In the genomic region with DNA sequence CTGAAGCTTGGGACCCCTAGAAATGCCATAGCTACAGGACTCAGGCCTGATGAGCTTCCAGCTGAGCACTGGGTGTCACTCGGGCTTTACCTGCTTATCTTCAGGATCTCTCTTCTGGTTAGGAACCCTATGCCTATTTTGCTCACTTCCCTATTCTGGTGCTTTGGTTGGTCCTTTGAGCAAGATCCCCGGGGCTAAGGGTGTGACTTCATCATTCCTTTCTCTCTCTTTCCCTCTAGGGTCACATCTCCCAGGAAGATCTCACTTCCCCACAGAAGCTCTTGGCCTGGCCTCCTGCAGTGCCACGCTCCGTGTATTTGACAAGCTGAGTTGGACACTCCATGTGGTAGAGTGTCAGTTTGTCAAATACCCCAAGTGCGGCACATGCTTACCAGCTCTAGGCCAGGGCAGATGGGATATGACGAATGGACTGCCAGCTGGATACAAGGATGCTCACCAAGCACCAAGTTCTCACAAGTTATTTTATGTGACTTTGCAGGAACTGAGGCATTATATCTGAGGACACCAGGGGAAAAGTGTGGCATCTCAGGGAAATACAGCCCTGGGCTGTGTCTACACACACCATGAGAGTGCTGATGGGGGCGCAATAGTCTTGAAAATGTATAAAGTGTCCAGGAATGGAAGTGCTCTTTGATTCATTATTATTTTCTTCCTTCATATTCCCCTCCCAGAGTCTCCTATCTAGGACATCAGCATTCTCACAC, we compare ENCODE assay signal across 20 cellular contexts. TPM values are rescaled to one million over a fixed set of nuclear protein-coding genes. Genes with fewer than 3 reads are reported as not detected.
DNase-seq lines count a peak whose midpoint lies in the region; ATAC-seq, FAIRE-seq and TF ChIP-seq lines count a peak whose summit lies in the region.
"Had no signal": no experiment of that assay in that cellular context is flagged by ENCODE, and none has a peak within 500 bp of the region (broad histone marks: within the 10 kb centered on the region; RNA-seq: fewer than 3 reads in every experiment).

No MANE protein-coding gene starts in this region.

- CTCF ChIA-PET in K562 (lab: Yijun Ruan, JAX; ENCODE audit: low intra/inter-chr PET ratio): interaction anchor here (0.6 to 1.0 kb wide), 3 partner anchors 55 to 710 kb away, joined by 4 read pairs; no protein-coding TSS in a partner anchor

- peaks cover 0 to 5% (median 0%) of the 10 kb centered on the region in 3 donors for H3K27me3 Mint-ChIP-seq in CD14-positive monocyte (ENCODE audit: low read depth in 3 of 3)

- H3K4me3 Mint-ChIP-seq in CD14-positive monocyte: peak overlapping the region; percentile 83 to 95
- H3K4me3 Mint-ChIP-seq: mesothelial cell of epicardium had no signal

- in situ Hi-C loops in K562 (cut with MboI) (no loop called here), gastrocnemius medialis (cut with MboI; ENCODE audit: low sequenced_read_pairs in 4 of 4) (no loop called here)

- ATAC-seq in GM18502 (IDR thresholded peaks at IDR 0.05; ENCODE audit: poor library complexity, unreplicated experiment) (peak; percentile 32), K562 (no peak), gastrocnemius medialis (no peak)

- H3K36me3 ChIP-seq in K562 (ENCODE audit: control insufficient read depth, insufficient read depth, low read length) (peaks cover 51% of the 10 kb centered on the region), gastrocnemius medialis (no peaks in the 10 kb centered on the region), suprapubic skin (no peaks in the 10 kb centered on the region), right atrium auricular region (no peaks in the 10 kb centered on the region)
- H3K36me3 ChIP-seq: ovary had no signal

- H3K27ac Mint-ChIP-seq in CD14-positive monocyte: peak overlapping the region; percentile 81 to 98 (median 87)
- H3K27ac Mint-ChIP-seq: mesothelial cell of epicardium had no signal

- H4K20me1 ChIP-seq in K562 (replicated peaks; ENCODE audit: control insufficient read depth, insufficient read depth, low read length): no peaks in the 10 kb centered on the region

- TF ChIP-seq CTCF in CD14-positive monocyte (IDR thresholded peaks at IDR 0.05) (no peak), K562 (IDR thresholded peaks at IDR 0.05 in 2 of 3, conservative IDR thresholded peaks at IDR 0.05 in 1 of 3; ENCODE audit: insufficient read depth in 2 of 3, low read depth in 1 of 3, low read length in 3 of 3) (peak in 2 of 3 experiments; percentile 31 to 45; a peak in 2 of 6 replicates), gastrocnemius medialis (IDR thresholded peaks at IDR 0.05 in 4 of 5, conservative IDR thresholded peaks at IDR 0.05 in 1 of 5) (no peak), suprapubic skin (IDR thresholded peaks at IDR 0.05) (no peak), right atrium auricular region (IDR thresholded peaks at IDR 0.05) (no peak)

- H3K9me1 ChIP-seq in K562 (ENCODE audit: control insufficient read depth, insufficient read depth, low read length): no peaks in the 10 kb centered on the region

- H2AFZ ChIP-seq in K562 (ENCODE audit: low read depth, low read length): no peak overlapping the region

- H3K27ac ChIP-seq in K562 (ENCODE audit: extremely low read depth, low read depth, low read length) (peak overlapping the region; percentile 96), gastrocnemius medialis (no peak overlapping the region), suprapubic skin (no peak overlapping the region), right atrium auricular region (no peak overlapping the region)
- H3K27ac ChIP-seq: coronary artery, ovary had no signal

- POLR2A ChIA-PET in K562 (lab: Yijun Ruan, JAX): interaction anchor here (0.7 to 8.6 kb wide), 9 partner anchors 9 to 355 kb away, joined by 3 to 49 read pairs (median 5); a partner anchor contains a TSS

- no peak for DNase-seq in CD14-positive monocyte (ENCODE audit: low spot score)
- DNase-seq in SIG-M5 (lab: John Stamatoyannopoulos, UW): peak; percentile 3
- DNase-seq in K562 (ENCODE audit: extremely low read depth in 1 of 4, low spot score in 3 of 4): peak in 2 of 4 experiments; percentile 23 to 58
- no peak for DNase-seq in activated CD4-positive, CD25-positive, alpha-beta regulatory T cell (lab: John Stamatoyannopoulos, UW)
- no peak for DNase-seq in gastrocnemius medialis
- DNase-seq in suprapubic skin (ENCODE audit: low spot score in 2 of 2): no peak
- no peak for DNase-seq in right atrium auricular region (ENCODE audit: low spot score)
- DNase-seq: activated gamma-delta T cell treated with Interleukin-2 at 50 U/mL for 16 hours; islet precursor cell; Karpas-422; NCI-H2029; NCI-H526; ovary; stimulated activated naive CD4-positive, alpha-beta T cell treated with Interleukin-2 at 50 U/mL for 16 hours; T1000 had no signal

- FAIRE-seq in K562 (lab: Jason Lieb, UNC): no peak

- peak overlapping the region; percentile 85 to 88; a peak in 3 of 4 replicates for H3K9ac ChIP-seq in K562 (ENCODE audit: insufficient read depth in 1 of 2, low read depth in 2 of 2, low read length in 2 of 2)

- H3K9me3 ChIP-seq in K562 (replicated peaks; ENCODE audit: control insufficient read depth, insufficient read depth, low read depth, low read length) (no peaks in the 10 kb centered on the region), gastrocnemius medialis (no peaks in the 10 kb centered on the region), suprapubic skin (no peaks in the 10 kb centered on the region), right atrium auricular region (no peaks in the 10 kb centered on the region)
- H3K9me3 ChIP-seq: ovary had no signal

- intact Hi-C loops in CD14-positive monocyte (cut with micrococcal nuclease): loop anchor here in 1 of 2 donors (5.0 to 10.0 kb wide), 2 partner anchors 34 to 324 kb away; no protein-coding TSS in a partner anchor
- intact Hi-C loops in K562 (cut with micrococcal nuclease): loop anchor here (5.0 kb wide), 1 partner anchor 144 kb away; a partner anchor contains a TSS
- intact Hi-C loops in gastrocnemius medialis (cut with DNase I; ENCODE audit: low total_unique reads): no loop called here

- TF ChIP-seq POLR2A in K562 (conservative IDR thresholded peaks at IDR 0.05) (peak; percentile 66), gastrocnemius medialis (IDR thresholded peaks at IDR 0.05) (no peak), suprapubic skin (IDR thresholded peaks at IDR 0.05) (no peak)

- TF ChIP-seq EP300 in K562 (IDR thresholded peaks at IDR 0.05; ENCODE audit: low read length): no peak
- no peak for TF ChIP-seq EP300 in suprapubic skin (IDR thresholded peaks at IDR 0.05)

- 15% methylated on average over 6 of the region's 7 CpGs for WGBS in K562 (ENCODE audit: insufficient coverage, low coverage, missing lambda C conversion rate)
- 69% methylated on average over 7 of the region's 7 CpGs for WGBS in suprapubic skin

- H3K4me3 ChIP-seq in K562 (peak overlapping the region; percentile 55), gastrocnemius medialis (no peak overlapping the region), suprapubic skin (no peak overlapping the region), right atrium auricular region (no peak overlapping the region)
- H3K4me3 ChIP-seq: ovary had no signal

- peaks cover 0 to 3% (median 0%) of the 10 kb centered on the region in 7 donors for H3K9me3 Mint-ChIP-seq in CD14-positive monocyte

- H3K4me1 ChIP-seq in K562 (replicated peaks in 1 of 2; ENCODE audit: control insufficient read depth in 2 of 2, insufficient read depth in 2 of 2, low read length in 2 of 2): peaks cover 13 to 64% of the 10 kb centered on the region in 2 experiments
- no peaks in the 10 kb centered on the region for H3K4me1 ChIP-seq in gastrocnemius medialis
- H3K4me1 ChIP-seq in suprapubic skin: no peaks in the 10 kb centered on the region
- H3K4me1 ChIP-seq in right atrium auricular region: no peaks in the 10 kb centered on the region

- peaks cover 72% of the 10 kb centered on the region for H3K79me2 ChIP-seq in K562 (ENCODE audit: control insufficient read depth, insufficient read depth, low read length)

- H3K4me1 Mint-ChIP-seq in CD14-positive monocyte: peaks cover 57% of the 10 kb centered on the region

- H3K4me2 ChIP-seq in K562 (ENCODE audit: insufficient read depth, low read length): peak overlapping the region; percentile 94

- peaks cover 31 to 46% of the 10 kb centered on the region in 2 donors for H3K36me3 Mint-ChIP-seq in CD14-positive monocyte
- H3K36me3 Mint-ChIP-seq: mesothelial cell of epicardium had no signal

- BruUV-seq in K562 (replicated peaks; lab: Mats Ljungman, UMichigan): no TSS peak

- no peak; a peak in 2 of 4 replicates for TF ChIP-seq RAD21 in K562 (CRISPR knock-in tag; conservative IDR thresholded peaks at IDR 0.05 in 1 of 2, IDR thresholded peaks at IDR 0.05 in 1 of 2)

- H3K27me3 ChIP-seq in K562 (ENCODE audit: control insufficient read depth in 2 of 2, insufficient read depth in 2 of 2, low read length in 2 of 2): no peaks in the 10 kb centered on the region
- H3K27me3 ChIP-seq in gastrocnemius medialis: no peaks in the 10 kb centered on the region
- no peaks in the 10 kb centered on the region for H3K27me3 ChIP-seq in suprapubic skin
- no peaks in the 10 kb centered on the region for H3K27me3 ChIP-seq in right atrium auricular region
- H3K27me3 ChIP-seq: ovary had no signal

TF ChIP-seq in K562, 482 proteins besides CTCF, POLR2A, EP300 and RAD21 (continues in another document):
- peak; percentile 69 for TF ChIP-seq ATF7 (IDR thresholded peaks at IDR 0.05)
- peak; percentile 55; the same call in 1 of the 2 replicates for TF ChIP-seq POLR2AphosphoS5 (IDR thresholded peaks at IDR 0.05; ENCODE audit: control insufficient read depth, insufficient read depth, low read depth, low read length)

RNA-seq across cellular contexts. Expression of a gene that starts 21.1 kb away (rescaled TPM):
- polyA plus RNA-seq in CD14-positive monocyte (10 to 100 TPM; 10.2 to 56.8 TPM), K562 (2011; rRNA removed) (0.22 and 0.58 TPM in 2 replicates), K562 (2014; fragmentation: Illumina TruSeq; extraction: Trizol) (0.43 and 0.46 TPM in 2 replicates), K562 (2014; fragmentation: Nextera tagmentation; extraction: Ambion mirVana) (1 to 10 TPM in 1 of 2 experiments, under 1 TPM in 1; 0.91 to 1.6 TPM), K562 (2014; rRNA removed) (0.12 and 0.61 TPM in 2 replicates)
- total RNA-seq in K562 (2011; cell fraction: chromatin; rRNA removed; ENCODE audit: low replicate concordance): not detected in 2 replicates
- total RNA-seq in K562 (2011; cell fraction: nucleolus; rRNA removed): 0.17 TPM in 1 of 2 replicates, not detected in the other
- 0.37 TPM in 1 of 2 replicates, not detected in the other for total RNA-seq in K562 (2011; cell fraction: nucleoplasm; rRNA removed)
- total RNA-seq in K562 (2014; rRNA removed) (not detected in 2 replicates), K562 (2014; rRNA removed; fragmentation: Illumina TruSeq; extraction: Trizol) (0.22 and 0.29 TPM in 2 replicates), K562 (2015; rRNA removed; fragmentation: Illumina TruSeq; extraction: Trizol) (0.23 and 0.33 TPM in 2 replicates), K562 (2021) (0.47 and 0.49 TPM in 2 replicates), gastrocnemius medialis (10 to 100 TPM; 17.8 to 39.1 (median 28.4) TPM), suprapubic skin (10 to 100 TPM in 3 of 4 donors, 1 to 10 TPM in 1; 8.7 to 20.4 (median 14.7) TPM), right atrium auricular region (10 to 100 TPM; 28.0 to 71.6 TPM)
- 0.52 and 1.0 TPM in 2 replicates for polyA plus RNA-seq in K562 (2011; cell fraction: cytosol; rRNA removed)
- 0.48 and 1.2 TPM in 2 replicates for polyA plus RNA-seq in K562 (2011; cell fraction: nucleus; rRNA removed)
- polyA plus RNA-seq in K562 (2012): 0.21 and 1.1 TPM in 2 replicates
- 0.35 and 0.42 TPM in 2 replicates for polyA minus RNA-seq in K562 (2011; rRNA and poly(A)+ RNA removed)
- not detected in 2 replicates for polyA minus RNA-seq in K562 (2011; cell fraction: cytosol; rRNA and poly(A)+ RNA removed)
- 0.22 TPM in 1 of 2 replicates, not detected in the other for polyA minus RNA-seq in K562 (2011; cell fraction: nucleus; rRNA and poly(A)+ RNA removed)
- total RNA-seq: activated CD8-positive, alpha-beta memory T cell treated with anti-CD3 and anti-CD28 coated beads for 36 hours; mesothelial cell of epicardium; RPMI7951 had no signal

Comparison
In these comparisons a context has a peak if more than half of its experiments do, and no peak if none do; other contexts are left out.
1. CTCF ChIP-seq: peak in K562 (2 of 3); none in CD14-positive monocyte (single experiment), gastrocnemius medialis (0 of 5), suprapubic skin (0 of 2) and right atrium auricular region (0 of 2).
2. RNA of a gene that starts 21.1 kb away (total RNA-seq): 28.0 to 71.6 TPM in right atrium auricular region, 17.8 to 39.1 TPM in gastrocnemius medialis and 8.7 to 20.4 TPM in suprapubic skin; 0.17 to 0.49 TPM in K562; every median in the first group is over 4 times any median in the second.